In genomic region chr19:4431808-4432674, GRCh38 we compare ENCODE assay signal across 9 cellular contexts. TPM values are rescaled to one million over a fixed set of nuclear protein-coding genes. Genes with fewer than 3 reads are reported as not detected.
DNase-seq lines count a peak whose midpoint lies in the region; ATAC-seq, FAIRE-seq and TF ChIP-seq lines count a peak whose summit lies in the region.
"Had no signal": no experiment of that assay in that cellular context is flagged by ENCODE, and none has a peak within 500 bp of the region (broad histone marks: within the 10 kb centered on the region; RNA-seq: fewer than 3 reads in every experiment).

No MANE protein-coding gene starts in this region.

- H3K4me1 Mint-ChIP-seq in type B pancreatic cell (ENCODE audit: unreplicated experiment) = no peaks in the 10 kb centered on the region

- H3K4me2 ChIP-seq in BLaER1 = no peak overlapping the region

- peak; percentile 68 for FAIRE-seq in GM19239 (lab: Jason Lieb, UNC)

- TF ChIP-seq POLR2A in Peyer's patch (IDR thresholded peaks at IDR 0.05) = no peak

- H3K27me3 ChIP-seq in BLaER1 (no peaks in the 10 kb centered on the region), Peyer's patch (no peaks in the 10 kb centered on the region)

- peak; percentile 44 for DNase-seq in GM19239 (ENCODE audit: insufficient read length, low spot score)
- peak in 2 of 3 donors; percentile 62 to 63 for DNase-seq in Peyer's patch
- DNase-seq in left colon = no peak
- no peak for DNase-seq in type B pancreatic cell (ENCODE audit: extremely low spot score, unreplicated experiment)
- no peak for DNase-seq in HT-29 (ENCODE audit: low spot score)
- no peak for DNase-seq in DMS 273 treated with DMSO at 0.1 percent for 48 hours (lab: John Stamatoyannopoulos, UW)
- DNase-seq: foreskin melanocyte had no signal

- ATAC-seq in left colon (peak; percentile 12), GM19035 (IDR thresholded peaks at IDR 0.05; ENCODE audit: unreplicated experiment) (no peak)

- H4K20me1 ChIP-seq in BLaER1 = peaks cover 39% of the 10 kb centered on the region

- H3K4me3 Mint-ChIP-seq in type B pancreatic cell = no peak overlapping the region

- H3K27me3 Mint-ChIP-seq in type B pancreatic cell = no peaks in the 10 kb centered on the region

- TF ChIP-seq CTCF in Peyer's patch (IDR thresholded peaks at IDR 0.05) = no peak
- no peak for TF ChIP-seq CTCF in type B pancreatic cell (conservative IDR thresholded peaks at IDR 0.05)

- H3K36me3 Mint-ChIP-seq in type B pancreatic cell = peaks cover 11% of the 10 kb centered on the region

- H3K36me3 ChIP-seq in BLaER1 = peaks cover 98% of the 10 kb centered on the region
- peaks cover 0 to 23% (median 0%) of the 10 kb centered on the region in 3 donors for H3K36me3 ChIP-seq in Peyer's patch

- H3K27ac Mint-ChIP-seq in type B pancreatic cell = no peak overlapping the region

- H3K9ac ChIP-seq in BLaER1 = no peak overlapping the region

- H3K27ac ChIP-seq in BLaER1 (peak overlapping the region; percentile 9; the same call in 1 of the 2 replicates), Peyer's patch (peak overlapping the region in 2 of 4 donors; percentile 40 to 77)

- intact Hi-C loops in left colon (cut with DNase I, micrococcal nuclease) = no loop called here

- H3K4me3 ChIP-seq in BLaER1 (no peak overlapping the region), Peyer's patch (peak overlapping the region in 1 of 4 donors; percentile 25)

- H3K9me3 Mint-ChIP-seq in type B pancreatic cell = no peaks in the 10 kb centered on the region

- H3K9me3 ChIP-seq in BLaER1 (no peaks in the 10 kb centered on the region), Peyer's patch (no peaks in the 10 kb centered on the region)

- H3K4me1 ChIP-seq in BLaER1 (peaks cover 8% of the 10 kb centered on the region; the same call in 1 of the 2 replicates), Peyer's patch (no peaks in the 10 kb centered on the region)

RNA-seq across cellular contexts. Expression of gene UBXN6, which starts 25.6 kb away (rescaled TPM):
- total RNA-seq in Peyer's patch (100 to 1,000 TPM in 3 of 4 donors, 10 to 100 TPM in 1; 94.9 to 178 (median 163) TPM), left colon (100 to 1,000 TPM in 1 of 2 donors, 10 to 100 TPM in 1; 90.4 to 104 TPM), type B pancreatic cell (ENCODE audit: low replicate concordance) (60.8 and 81.5 TPM in 2 replicates)
- total RNA-seq in HT-29 (2014; rRNA removed; shearing (Covaris generic)) = 84.8 and 85.4 TPM in 2 replicates

RNA-seq across cellular contexts. Expression of gene CHAF1A, which starts 29.6 kb away (rescaled TPM):
- total RNA-seq in Peyer's patch = 10 to 100 TPM in 3 of 4 donors, 1 to 10 TPM in 1; 7.5 to 66.8 (median 14.4) TPM
- 10 to 100 TPM in 1 of 2 donors, 1 to 10 TPM in 1; 10.0 to 15.5 TPM for total RNA-seq in left colon
- 25.7 and 46.3 TPM in 2 replicates for total RNA-seq in type B pancreatic cell (ENCODE audit: low replicate concordance)
- 49.7 and 63.7 TPM in 2 replicates for total RNA-seq in HT-29 (2014; rRNA removed; shearing (Covaris generic))

RNA-seq across cellular contexts. Expression of gene SH3GL1, which starts 31.7 kb away (rescaled TPM):
- 100 to 1,000 TPM in 1 of 4 donors, 10 to 100 TPM in 3; 69.3 to 102 (median 73.9) TPM for total RNA-seq in Peyer's patch
- total RNA-seq in left colon = 10 to 100 TPM; 42.3 to 44.4 TPM
- total RNA-seq in type B pancreatic cell (ENCODE audit: low replicate concordance) = 74.4 and 87.2 TPM in 2 replicates
- 43.5 and 55.5 TPM in 2 replicates for total RNA-seq in HT-29 (2014; rRNA removed; shearing (Covaris generic))

RNA-seq across cellular contexts. Expression of gene HDGFL2, which starts 40.1 kb away (rescaled TPM):
- total RNA-seq in Peyer's patch (10 to 100 TPM; 20.5 to 73.4 (median 28.6) TPM), left colon (10 to 100 TPM; 29.9 to 39.3 TPM), type B pancreatic cell (ENCODE audit: low replicate concordance) (45.0 and 77.9 TPM in 2 replicates)
- total RNA-seq in HT-29 (2014; rRNA removed; shearing (Covaris generic)) = 56.1 and 67.0 TPM in 2 replicates

Comparison
In these comparisons a context has a peak if more than half of its experiments do, and no peak if none do; other contexts are left out.
1. DNase-seq: peak in GM19239 (single experiment) and Peyer's patch (2 of 3); none in left colon (0 of 2), type B pancreatic cell (single experiment), HT-29 (single experiment) and DMS 273 treated with DMSO at 0.1 percent for 48 hours (single experiment).